In genomic region chr20:32541917-32542615, GRCh38 we compare ENCODE assay signal across 20 cellular contexts. TPM values are rescaled to one million over a fixed set of nuclear protein-coding genes. Genes with fewer than 3 reads are reported as not detected.
A peak's percentile ranks its signal among the peaks of the same experiment; 100 is the strongest.
DNase-seq lines count a peak whose midpoint lies in the region; ATAC-seq and TF ChIP-seq lines count a peak whose summit lies in the region.
"Had no signal": no experiment of that assay in that cellular context is flagged by ENCODE, and none has a peak within 500 bp of the region (broad histone marks: within the 10 kb centered on the region; RNA-seq: fewer than 3 reads in every experiment).

No MANE protein-coding gene starts in this region.

- H4K20me1 ChIP-seq in smooth muscle cell (ENCODE audit: low read depth) = no peaks in the 10 kb centered on the region

- H3K9me3 ChIP-seq in effector memory CD4-positive, alpha-beta T cell (ENCODE audit: control insufficient read depth, low read length) = no peaks in the 10 kb centered on the region
- H3K9me3 ChIP-seq in smooth muscle cell (replicated peaks; ENCODE audit: low read depth) = no peaks in the 10 kb centered on the region
- H3K9me3 ChIP-seq: spleen, testis had no signal

- H3K4me1 Mint-ChIP-seq in activated naive CD4-positive, alpha-beta T cell treated with anti-CD3 and anti-CD28 coated beads for 36 hours (ENCODE audit: low read depth) = peaks cover 86% of the 10 kb centered on the region
- peaks cover 75% of the 10 kb centered on the region for H3K4me1 Mint-ChIP-seq in activated CD8-positive, alpha-beta T cell treated with anti-CD3 and anti-CD28 coated beads for 36 hours (ENCODE audit: low read depth)
- peaks cover 57% of the 10 kb centered on the region for H3K4me1 Mint-ChIP-seq in neural crest cell

- peak overlapping the region; percentile 95 for H3K27ac ChIP-seq in effector memory CD4-positive, alpha-beta T cell (ENCODE audit: insufficient read depth, low read length, poor library complexity, severe bottlenecking)
- H3K27ac ChIP-seq in smooth muscle cell (ENCODE audit: low read depth) = no peak overlapping the region
- H3K27ac ChIP-seq: coronary artery, epithelial cell of prostate, testis had no signal

- POLR2A ChIA-PET in activated CD8-positive, alpha-beta T cell treated with anti-CD3 and anti-CD28 coated beads for 36 hours (lab: Charles Lee) = interaction anchor here (1.0 to 7.3 kb wide), 5 partner anchors 13 to 45 kb away, joined by 3 to 90 read pairs (median 4); no protein-coding TSS in a partner anchor

- peak overlapping the region; percentile 87 for H3K27ac Mint-ChIP-seq in activated naive CD4-positive, alpha-beta T cell treated with anti-CD3 and anti-CD28 coated beads for 36 hours
- H3K27ac Mint-ChIP-seq in activated CD8-positive, alpha-beta T cell treated with anti-CD3 and anti-CD28 coated beads for 36 hours = peak overlapping the region; percentile 60
- no peak overlapping the region for H3K27ac Mint-ChIP-seq in neural crest cell (ENCODE audit: unreplicated experiment)
- H3K27ac Mint-ChIP-seq: H9, memory B cell had no signal

- 95% methylated on average over 11 of the region's 11 CpGs for WGBS in smooth muscle cell (ENCODE audit: low lambda C conversion rate)

- no peak overlapping the region for H3K9ac ChIP-seq in smooth muscle cell (ENCODE audit: low read depth)

- H3K4me3 ChIP-seq in effector memory CD4-positive, alpha-beta T cell (ENCODE audit: insufficient read depth, low read depth, low read length, poor library complexity, severe bottlenecking) = no peak overlapping the region
- H3K4me3 ChIP-seq in smooth muscle cell = no peak overlapping the region
- H3K4me3 ChIP-seq: coronary artery, spleen, testis had no signal

- peaks cover 79% of the 10 kb centered on the region for H3K4me1 ChIP-seq in effector memory CD4-positive, alpha-beta T cell (ENCODE audit: control insufficient read depth, insufficient read depth, low read length, poor library complexity, severe bottlenecking)
- H3K4me1 ChIP-seq in smooth muscle cell (ENCODE audit: low read depth) = peaks cover 3% of the 10 kb centered on the region

- peaks cover 13% of the 10 kb centered on the region for H3K36me3 Mint-ChIP-seq in activated naive CD4-positive, alpha-beta T cell treated with anti-CD3 and anti-CD28 coated beads for 36 hours (ENCODE audit: low read depth)
- H3K36me3 Mint-ChIP-seq in activated CD8-positive, alpha-beta T cell treated with anti-CD3 and anti-CD28 coated beads for 36 hours (ENCODE audit: low read depth) = peaks cover 11% of the 10 kb centered on the region
- H3K36me3 Mint-ChIP-seq in neural crest cell (ENCODE audit: low read depth) = no peaks in the 10 kb centered on the region

- H3K79me2 ChIP-seq in smooth muscle cell (ENCODE audit: low read depth) = no peaks in the 10 kb centered on the region

- H3K9me3 Mint-ChIP-seq in activated naive CD4-positive, alpha-beta T cell treated with anti-CD3 and anti-CD28 coated beads for 36 hours = no peaks in the 10 kb centered on the region
- H3K9me3 Mint-ChIP-seq in activated CD8-positive, alpha-beta T cell treated with anti-CD3 and anti-CD28 coated beads for 36 hours = no peaks in the 10 kb centered on the region
- H3K9me3 Mint-ChIP-seq in neural crest cell = no peaks in the 10 kb centered on the region
- H3K9me3 Mint-ChIP-seq: H9, memory B cell had no signal

- no peak for ATAC-seq in activated CD8-positive, alpha-beta T cell treated with anti-CD3 and anti-CD28 coated beads for 36 hours
- no peak for ATAC-seq in activated CD4-positive, CD25-positive, alpha-beta regulatory T cell treated with anti-CD3 and anti-CD28 coated beads, Interleukin-2, amount 50 U/mL, for 24 hours

- DNase-seq in activated naive CD4-positive, alpha-beta T cell treated with anti-CD3 and anti-CD28 coated beads for 36 hours = no peak
- DNase-seq in activated naive CD4-positive, alpha-beta T cell treated with Interleukin-2 at 50 U/mL for 16 hours = no peak
- no peak for DNase-seq in activated CD8-positive, alpha-beta T cell treated with anti-CD3 and anti-CD28 coated beads for 36 hours
- no peak for DNase-seq in effector memory CD4-positive, alpha-beta T cell
- DNase-seq in neural crest cell (ENCODE audit: low read depth, low spot score) (no peak), smooth muscle cell (lab: John Stamatoyannopoulos, UW; ENCODE audit: unreplicated experiment) (no peak)
- no peak for DNase-seq in stimulated activated naive CD4-positive, alpha-beta T cell treated with Interleukin-2 at 50 U/mL for 16 hours (lab: John Stamatoyannopoulos, UW)
- DNase-seq: activated effector memory CD4-positive, alpha-beta T cell treated with anti-CD3 and anti-CD28 coated beads, Interleukin-2, amount 50 U/mL, for 16 hours; DMS153; foreskin fibroblast; H9; kidney glomerular epithelial cell; NCI-H1417 treated with DMSO at 0.1 percent for 48 hours; NCI-H2171; spleen; testis had no signal

- peaks cover 4% of the 10 kb centered on the region for H3F3A ChIP-seq in smooth muscle cell (ENCODE audit: low read depth)

- no peaks in the 10 kb centered on the region for H3K27me3 Mint-ChIP-seq in activated naive CD4-positive, alpha-beta T cell treated with anti-CD3 and anti-CD28 coated beads for 36 hours (ENCODE audit: low read depth)
- H3K27me3 Mint-ChIP-seq in activated CD8-positive, alpha-beta T cell treated with anti-CD3 and anti-CD28 coated beads for 36 hours = no peaks in the 10 kb centered on the region
- peaks cover 22% of the 10 kb centered on the region for H3K27me3 Mint-ChIP-seq in neural crest cell (ENCODE audit: low read depth)
- H3K27me3 Mint-ChIP-seq: memory B cell had no signal

- no peak for TF ChIP-seq CTCF in activated CD8-positive, alpha-beta T cell treated with anti-CD3 and anti-CD28 coated beads for 36 hours (IDR thresholded peaks at IDR 0.05)
- no peak for TF ChIP-seq CTCF in neural crest cell (conservative IDR thresholded peaks at IDR 0.05)
- TF ChIP-seq CTCF in smooth muscle cell (IDR thresholded peaks at IDR 0.05; ENCODE audit: borderline replicate concordance, insufficient read depth, poor library complexity, severe bottlenecking) = no peak

- no peaks in the 10 kb centered on the region for H3K27me3 ChIP-seq in effector memory CD4-positive, alpha-beta T cell (replicated peaks; ENCODE audit: control insufficient read depth, insufficient read depth, low read length, poor library complexity, severe bottlenecking)
- H3K27me3 ChIP-seq in smooth muscle cell (ENCODE audit: low read depth) = no peaks in the 10 kb centered on the region
- H3K27me3 ChIP-seq: testis had no signal

- CTCF ChIA-PET in activated naive CD4-positive, alpha-beta T cell treated with anti-CD3 and anti-CD28 coated beads for 36 hours (lab: Charles Lee) = interaction anchor here (1.1 to 12.8 kb wide), 3 partner anchors 9 to 110 kb away, joined by 3 to 180 read pairs (median 4); no protein-coding TSS in a partner anchor
- CTCF ChIA-PET in activated CD8-positive, alpha-beta T cell treated with anti-CD3 and anti-CD28 coated beads for 36 hours (lab: Charles Lee) = interaction anchor here (0.7 to 4.7 kb wide), 4 partner anchors 8 to 20 kb away, joined by 3 to 22 read pairs (median 4); no protein-coding TSS in a partner anchor

- H3K4me3 Mint-ChIP-seq in activated naive CD4-positive, alpha-beta T cell treated with anti-CD3 and anti-CD28 coated beads for 36 hours = no peak overlapping the region
- H3K4me3 Mint-ChIP-seq in activated CD8-positive, alpha-beta T cell treated with anti-CD3 and anti-CD28 coated beads for 36 hours = no peak overlapping the region
- peak overlapping the region; percentile 47 for H3K4me3 Mint-ChIP-seq in neural crest cell
- H3K4me3 Mint-ChIP-seq: H9, memory B cell had no signal

- intact Hi-C loops in activated naive CD4-positive, alpha-beta T cell treated with anti-CD3 and anti-CD28 coated beads for 36 hours (cut with micrococcal nuclease) = no loop called here
- intact Hi-C loops in activated CD8-positive, alpha-beta T cell treated with anti-CD3 and anti-CD28 coated beads for 36 hours (cut with micrococcal nuclease) = loop anchor here (5.0 kb wide), 1 partner anchor 35 kb away; no protein-coding TSS in a partner anchor

- H3K36me3 ChIP-seq in effector memory CD4-positive, alpha-beta T cell (ENCODE audit: control insufficient read depth, insufficient read depth, low read length) = no peaks in the 10 kb centered on the region
- no peaks in the 10 kb centered on the region for H3K36me3 ChIP-seq in smooth muscle cell (ENCODE audit: low read depth)
- H3K36me3 ChIP-seq: spleen had no signal

- H3K4me2 ChIP-seq in smooth muscle cell = no peak overlapping the region

- no peak overlapping the region for H2AFZ ChIP-seq in smooth muscle cell (ENCODE audit: low read depth)

RNA-seq across cellular contexts. Expression of gene NOL4L, which starts 43.1 kb away (rescaled TPM):
- 10 to 100 TPM; 24.8 to 29.2 TPM for total RNA-seq in activated naive CD4-positive, alpha-beta T cell treated with anti-CD3 and anti-CD28 coated beads for 36 hours
- total RNA-seq in activated CD8-positive, alpha-beta T cell treated with anti-CD3 and anti-CD28 coated beads for 36 hours = 10 to 100 TPM; 23.3 to 23.9 TPM
- total RNA-seq in neural crest cell = 52.3 and 53.6 TPM in 2 replicates
- total RNA-seq in smooth muscle cell = 26.0 and 26.6 TPM in 2 replicates
- 26.2 and 28.7 TPM in 2 replicates for polyA plus RNA-seq in smooth muscle cell
